1 cellular context compared by ENCODE assay signal in genomic region chr4:173990879-173991231, GRCh38.
TF ChIP-seq lines count a peak whose summit lies in the region.

No MANE protein-coding gene starts in this region.

TF ChIP-seq in SK-N-SH, 30 proteins besides CTCF, POLR2A, EP300 and RAD21 (continued from another document):
- TF ChIP-seq USF2 (IDR thresholded peaks at IDR 0.05; ENCODE audit: borderline replicate concordance, low read depth, low read length) (no peak), FOSL2 (IDR thresholded peaks at IDR 0.05; ENCODE audit: borderline replicate concordance, low read depth) (no peak), SMC3 (IDR thresholded peaks at IDR 0.05; ENCODE audit: low read depth, low read length) (peak; percentile 55), MXI1 (IDR thresholded peaks at IDR 0.05; ENCODE audit: low read depth, low read length) (peak; percentile 79; the same call in 1 of the 2 replicates), JUND (IDR thresholded peaks at IDR 0.05) (no peak), RFX5 (IDR thresholded peaks at IDR 0.05; ENCODE audit: low read length) (no peak), RCOR1 (IDR thresholded peaks at IDR 0.05; ENCODE audit: low read length) (peak; percentile 39; the same call in 1 of the 2 replicates), GATA2 (CRISPR knock-in tag; IDR thresholded peaks at IDR 0.05) (peak; percentile 85), FOXM1 (IDR thresholded peaks at IDR 0.05; ENCODE audit: low read depth) (no peak), FOXJ3 (CRISPR knock-in tag; IDR thresholded peaks at IDR 0.05) (peak; percentile 72; the same call in 1 of the 2 replicates), PBX3 (IDR thresholded peaks at IDR 0.05) (peak; percentile 49; the same call in 1 of the 2 replicates), ZBTB33 (IDR thresholded peaks at IDR 0.05; ENCODE audit: borderline replicate concordance, low read depth) (no peak), USF1 (IDR thresholded peaks at IDR 0.05; ENCODE audit: borderline replicate concordance, low read depth) (no peak), YY1 (IDR thresholded peaks at IDR 0.05; ENCODE audit: low read depth) (no peak), TEAD4 (IDR thresholded peaks at IDR 0.05; ENCODE audit: borderline replicate concordance, insufficient read depth) (no peak), EZH2phosphoT487 (IDR thresholded peaks at IDR 0.05; ENCODE audit: borderline replicate concordance, low read depth) (no peak), POLR2AphosphoS5 (IDR thresholded peaks at IDR 0.05; ENCODE audit: low read depth, low read length) (no peak), NRF1 (IDR thresholded peaks at IDR 0.05; ENCODE audit: low read depth, low read length) (no peak), SIN3A (IDR thresholded peaks at IDR 0.05; ENCODE audit: borderline replicate concordance, low read depth, low read length) (no peak)
TF ChIP-seq in SK-N-SH: peak in this region for 10.
